In genomic region chr7:70597071-70597470, GRCh38 we compare ENCODE assay signal across 17 cellular contexts.
A peak's percentile ranks its signal among the peaks of the same experiment; 100 is the strongest.
DNase-seq lines count a peak whose midpoint lies in the region; ATAC-seq, FAIRE-seq and TF ChIP-seq lines count a peak whose summit lies in the region.
"Had no signal": no experiment of that assay in that cellular context is flagged by ENCODE, and none has a peak within 500 bp of the region (broad histone marks: within the 10 kb centered on the region; RNA-seq: fewer than 3 reads in every experiment).

No MANE protein-coding gene starts in this region.

- no peaks in the 10 kb centered on the region for H4K20me1 ChIP-seq in mammary epithelial cell (ENCODE audit: insufficient read depth, low read length)
- H4K20me1 ChIP-seq in keratinocyte (ENCODE audit: control insufficient read depth, extremely low read depth, insufficient read depth, low read length), result no peaks in the 10 kb centered on the region

- H3K9me1 ChIP-seq in keratinocyte (ENCODE audit: control insufficient read depth, extremely low read depth, insufficient read depth, low read length), result peaks cover 5% of the 10 kb centered on the region

- no TSS peak for BruUV-seq in mammary epithelial cell (replicated peaks; lab: Mats Ljungman, UMichigan)

- H3K79me2 ChIP-seq in mammary epithelial cell (ENCODE audit: insufficient read depth, low read length) (no peaks in the 10 kb centered on the region), keratinocyte (ENCODE audit: control insufficient read depth, insufficient read depth, low read length) (peaks cover 4% of the 10 kb centered on the region)

- TF ChIP-seq EP300 in transverse colon (IDR thresholded peaks at IDR 0.05; ENCODE audit: low read depth), result no peak

- H3K27me3 ChIP-seq in mammary epithelial cell (ENCODE audit: insufficient read depth, low read length) (no peaks in the 10 kb centered on the region), breast epithelium (no peaks in the 10 kb centered on the region), bronchial epithelial cell (ENCODE audit: control insufficient read depth, insufficient read depth, low read length) (no peaks in the 10 kb centered on the region), keratinocyte (ENCODE audit: control insufficient read depth, extremely low read depth, insufficient read depth, low read length) (no peaks in the 10 kb centered on the region), transverse colon (no peaks in the 10 kb centered on the region), dorsolateral prefrontal cortex (no peaks in the 10 kb centered on the region)

- peak overlapping the region; percentile 52 to 62 (median 53) for H3K4me3 ChIP-seq in mammary epithelial cell (replicated peaks in 1 of 3; ENCODE audit: insufficient read depth in 1 of 3, low read depth in 2 of 3, low read length in 3 of 3)
- H3K4me3 ChIP-seq in breast epithelium, result no peak overlapping the region
- H3K4me3 ChIP-seq in bronchial epithelial cell (ENCODE audit: low read depth, low read length), result peak overlapping the region; percentile 60
- H3K4me3 ChIP-seq in keratinocyte (ENCODE audit: control insufficient read depth in 2 of 3, extremely low read depth in 1 of 3, insufficient read depth in 2 of 3, low read depth in 1 of 3, low read length in 3 of 3), result peak overlapping the region; percentile 62 to 89 (median 74)
- H3K4me3 ChIP-seq in transverse colon, result peak overlapping the region in 3 of 4 donors; percentile 45 to 48 (median 48)
- H3K4me3 ChIP-seq in dorsolateral prefrontal cortex, result peak overlapping the region in 4 of 59 donors; percentile 50 to 62 (median 58)

- no peak for FAIRE-seq in bronchial epithelial cell (lab: Jason Lieb, UNC)
- FAIRE-seq in keratinocyte (lab: Jason Lieb, UNC), result peak; percentile 86
- FAIRE-seq: endometrium had no signal

- DNase-seq in mammary epithelial cell (peak; percentile 21), breast epithelium (ENCODE audit: low spot score in 2 of 2) (no peak), bronchial epithelial cell (ENCODE audit: low read depth) (no peak), keratinocyte (ENCODE audit: low read depth, low spot score) (no peak), transverse colon (no peak), dorsolateral prefrontal cortex (no peak), T-helper 1 cell (no peak)
- DNase-seq: activated CD4-positive, CD25-positive, alpha-beta regulatory T cell; cerebellar nuclear complex; naive thymus-derived CD4-positive, alpha-beta T cell; NCI-H1436 treated with DMSO at 0.1 percent for 48 hours; NCI-H446; Right ventricle myocardium superior; stimulated activated naive CD4-positive, alpha-beta T cell treated with Interleukin-2 at 50 U/mL for 16 hours; T-helper 2 cell had no signal

- H3K9me3 ChIP-seq in mammary epithelial cell (replicated peaks; ENCODE audit: insufficient read depth, low read length) (peaks cover 7% of the 10 kb centered on the region), breast epithelium (no peaks in the 10 kb centered on the region), keratinocyte (ENCODE audit: control insufficient read depth, low read depth, low read length) (no peaks in the 10 kb centered on the region), transverse colon (no peaks in the 10 kb centered on the region)

- TF ChIP-seq CTCF in mammary epithelial cell (conservative IDR thresholded peaks at IDR 0.05 in 1 of 2, IDR thresholded peaks at IDR 0.05 in 1 of 2; ENCODE audit: extremely low read depth in 1 of 2, insufficient read depth in 1 of 2, low read depth in 1 of 2, low read length in 2 of 2) (no peak), breast epithelium (IDR thresholded peaks at IDR 0.05) (no peak), bronchial epithelial cell (IDR thresholded peaks at IDR 0.05; ENCODE audit: insufficient read depth, low read length, severe bottlenecking) (no peak), keratinocyte (optimal IDR thresholded peaks at IDR 0.05 in 1 of 3, IDR thresholded peaks at IDR 0.05 in 1 of 3, conservative IDR thresholded peaks at IDR 0.05 in 1 of 3; ENCODE audit: extremely low read depth in 1 of 3, insufficient read depth in 2 of 3, low read length in 3 of 3) (no peak), transverse colon (IDR thresholded peaks at IDR 0.05) (no peak), dorsolateral prefrontal cortex (IDR thresholded peaks at IDR 0.05 in 54 of 56, conservative IDR thresholded peaks at IDR 0.05 in 2 of 56; ENCODE audit: low read depth in 1 of 56, partially characterized antibody in 56 of 56) (no peak)

- intact Hi-C loops in mammary epithelial cell (cut with micrococcal nuclease), result loop anchor here (5.0 to 10.0 kb wide), 2 partner anchors 270 to 402 kb away; no protein-coding TSS in a partner anchor
- intact Hi-C loops in breast epithelium (cut with DNase I; ENCODE audit: low total_unique reads), result no loop called here
- intact Hi-C loops in transverse colon (cut with DNase I; ENCODE audit: low total_unique reads), result no loop called here
- intact Hi-C loops in dorsolateral prefrontal cortex (cut with DNase I), result no loop called here

- in situ Hi-C loops in mammary epithelial cell (cut with MboI; ENCODE audit: low sequenced_read_pairs in 2 of 2), result loop anchor here (10.0 to 25.0 kb wide), 2 partner anchors 90 to 98 kb away; no protein-coding TSS in a partner anchor
- in situ Hi-C loops in transverse colon (cut with MboI; ENCODE audit: low pct_ligation_motif_present in 1 of 4, low pct_unique_long_range_greater_than_20kb in 1 of 4, low sequenced_read_pairs in 3 of 4), result no loop called here

- TF ChIP-seq POLR2A in breast epithelium (IDR thresholded peaks at IDR 0.05), result no peak
- no peak for TF ChIP-seq POLR2A in transverse colon (IDR thresholded peaks at IDR 0.05)

- H3K36me3 ChIP-seq in mammary epithelial cell (ENCODE audit: insufficient read depth, low read length) (no peaks in the 10 kb centered on the region), breast epithelium (no peaks in the 10 kb centered on the region), bronchial epithelial cell (ENCODE audit: control insufficient read depth, insufficient read depth, low read length) (no peaks in the 10 kb centered on the region), keratinocyte (ENCODE audit: control insufficient read depth in 2 of 2, extremely low read depth in 1 of 2, insufficient read depth in 2 of 2, low read length in 2 of 2) (no peaks in the 10 kb centered on the region), transverse colon (no peaks in the 10 kb centered on the region)

- H3K4me2 ChIP-seq in mammary epithelial cell (ENCODE audit: insufficient read depth, low read depth, low read length) (peak overlapping the region; percentile 90), keratinocyte (ENCODE audit: control insufficient read depth, extremely low read depth, insufficient read depth, low read depth, low read length) (peak overlapping the region; percentile 87)

- dilution Hi-C loops in mammary epithelial cell (cut with HindIII; ENCODE audit: low sequenced_read_pairs) (loop anchor here (5.0 kb wide), 1 partner anchor 85 kb away; no protein-coding TSS in a partner anchor), keratinocyte (cut with MboI; ENCODE audit: extremely low pct_ligation_motif_present, low sequenced_read_pairs) (loop anchor here (5.0 kb wide), 1 partner anchor 100 kb away; no protein-coding TSS in a partner anchor)

- H3K9ac ChIP-seq in mammary epithelial cell (ENCODE audit: insufficient read depth, low read length) (peak overlapping the region; percentile 23), keratinocyte (ENCODE audit: control insufficient read depth, extremely low read depth, insufficient read depth, low read length) (peak overlapping the region; percentile 66)

- ATAC-seq in GM19351 (IDR thresholded peaks at IDR 0.05; ENCODE audit: unreplicated experiment), result no peak
- ATAC-seq: naive thymus-derived CD4-positive, alpha-beta T cell had no signal

- CTCF ChIA-PET in mammary epithelial cell (lab: Charles Lee; ENCODE audit: low non-redundant PET), result no interaction called here

- H3K4me1 ChIP-seq in mammary epithelial cell (ENCODE audit: insufficient read depth, low read length) (peaks cover 36% of the 10 kb centered on the region), breast epithelium (no peaks in the 10 kb centered on the region), keratinocyte (ENCODE audit: control insufficient read depth, extremely low read depth, insufficient read depth, low read length) (peaks cover 43% of the 10 kb centered on the region), transverse colon (peaks cover 4 to 33% (median 13%) of the 10 kb centered on the region in 4 donors)

- H3K27ac ChIP-seq in mammary epithelial cell (ENCODE audit: insufficient read depth, low read depth, low read length), result no peak overlapping the region
- H3K27ac ChIP-seq in breast epithelium, result no peak overlapping the region
- H3K27ac ChIP-seq in keratinocyte (ENCODE audit: control insufficient read depth, insufficient read depth, low read length), result no peak overlapping the region
- H3K27ac ChIP-seq in transverse colon, result peak overlapping the region in 1 of 4 donors; percentile 65
- no peak overlapping the region for H3K27ac ChIP-seq in dorsolateral prefrontal cortex

- no peak overlapping the region for H2AFZ ChIP-seq in mammary epithelial cell (ENCODE audit: low read depth, low read length)
- H2AFZ ChIP-seq in keratinocyte (ENCODE audit: control insufficient read depth, low read length), result peak overlapping the region; percentile 93

- 45% methylated on average over 3 of the region's 5 CpGs for WGBS in mammary epithelial cell (ENCODE audit: low coverage, missing lambda C conversion rate)
- 62 to 71% methylated on average over 5 of the region's 5 CpGs for WGBS in transverse colon (ENCODE audit: low coverage in 1 of 2), 2 donors

Comparison
In these comparisons a context has a peak if more than half of its experiments do, and no peak if none do; other contexts are left out.
1. H3K4me3 ChIP-seq: peak in mammary epithelial cell (3 of 3), bronchial epithelial cell (single experiment), keratinocyte (3 of 3) and transverse colon (3 of 4); none in breast epithelium (0 of 3).
2. in situ Hi-C loops: an anchor here in mammary epithelial cell (10.0 to 25.0 kb wide); none called in transverse colon.